In genomic region chr1:64019818-64020217, GRCh38 we compare ENCODE assay signal across 8 cellular contexts.
A peak's percentile ranks its signal among the peaks of the same experiment; 100 is the strongest.
DNase-seq lines count a peak whose midpoint lies in the region; ATAC-seq, FAIRE-seq and TF ChIP-seq lines count a peak whose summit lies in the region.

No MANE protein-coding gene starts in this region.

- no peak overlapping the region for H2AFZ ChIP-seq in keratinocyte (ENCODE audit: control insufficient read depth, low read length)

- TF ChIP-seq POLR2A in vagina (IDR thresholded peaks at IDR 0.05), result no peak

- TF ChIP-seq CTCF in WERI-Rb-1 (IDR thresholded peaks at IDR 0.05; ENCODE audit: low read depth, low read length), result no peak
- TF ChIP-seq CTCF in keratinocyte (optimal IDR thresholded peaks at IDR 0.05 in 1 of 3, IDR thresholded peaks at IDR 0.05 in 1 of 3, conservative IDR thresholded peaks at IDR 0.05 in 1 of 3; ENCODE audit: extremely low read depth in 1 of 3, insufficient read depth in 2 of 3, low read length in 3 of 3), result no peak
- no peak for TF ChIP-seq CTCF in vagina (IDR thresholded peaks at IDR 0.05)

- intact Hi-C loops in vagina (cut with DNase I), result loop anchor here (5.0 kb wide), 1 partner anchor 53 kb away; no protein-coding TSS in a partner anchor

- no peaks in the 10 kb centered on the region for H3K36me3 ChIP-seq in WERI-Rb-1
- no peaks in the 10 kb centered on the region for H3K36me3 ChIP-seq in keratinocyte (ENCODE audit: control insufficient read depth in 2 of 2, extremely low read depth in 1 of 2, insufficient read depth in 2 of 2, low read length in 2 of 2)
- H3K36me3 ChIP-seq in vagina, result no peaks in the 10 kb centered on the region

- H3K79me2 ChIP-seq in keratinocyte (ENCODE audit: control insufficient read depth, insufficient read depth, low read length), result no peaks in the 10 kb centered on the region

- no peaks in the 10 kb centered on the region for H3K9me3 ChIP-seq in WERI-Rb-1 (ENCODE audit: severe bottlenecking)
- no peaks in the 10 kb centered on the region for H3K9me3 ChIP-seq in keratinocyte (ENCODE audit: control insufficient read depth, low read depth, low read length)
- no peaks in the 10 kb centered on the region for H3K9me3 ChIP-seq in vagina

- H3K27ac ChIP-seq in WERI-Rb-1 (no peak overlapping the region), keratinocyte (ENCODE audit: control insufficient read depth, insufficient read depth, low read length) (no peak overlapping the region), vagina (peak overlapping the region; percentile 2)

- H4K20me1 ChIP-seq in keratinocyte (ENCODE audit: control insufficient read depth, extremely low read depth, insufficient read depth, low read length), result no peaks in the 10 kb centered on the region

- no peak overlapping the region for H3K4me2 ChIP-seq in keratinocyte (ENCODE audit: control insufficient read depth, extremely low read depth, insufficient read depth, low read depth, low read length)

- peak; percentile 12 for DNase-seq in WERI-Rb-1
- no peak for DNase-seq in keratinocyte (ENCODE audit: low read depth, low spot score)
- no peak for DNase-seq in vagina (ENCODE audit: extremely low spot score in 2 of 2)
- no peak for DNase-seq in activated effector memory CD4-positive, alpha-beta T cell treated with anti-CD3 and anti-CD28 coated beads, Interleukin-2, amount 50 U/mL, for 16 hours
- no peak for DNase-seq in left lobe of liver (ENCODE audit: low spot score)
- DNase-seq in GDM1 (lab: John Stamatoyannopoulos, UW), result no peak

- H3K27me3 ChIP-seq in WERI-Rb-1 (ENCODE audit: insufficient read depth, low read depth, severe bottlenecking) (no peaks in the 10 kb centered on the region), keratinocyte (ENCODE audit: control insufficient read depth, extremely low read depth, insufficient read depth, low read length) (no peaks in the 10 kb centered on the region), vagina (no peaks in the 10 kb centered on the region)

- ATAC-seq in GM19025 (IDR thresholded peaks at IDR 0.05; ENCODE audit: low read depth, unreplicated experiment), result peak; percentile 55
- peak; percentile 81 for ATAC-seq in HG03159 (IDR thresholded peaks at IDR 0.05; ENCODE audit: unreplicated experiment)
- no peak for ATAC-seq in left lobe of liver

- no peaks in the 10 kb centered on the region for H3K9me1 ChIP-seq in keratinocyte (ENCODE audit: control insufficient read depth, extremely low read depth, insufficient read depth, low read length)

- peak; percentile 26 for FAIRE-seq in keratinocyte (lab: Jason Lieb, UNC)

- H3K4me3 ChIP-seq in WERI-Rb-1 (ENCODE audit: low read depth, low read length) (no peak overlapping the region), keratinocyte (ENCODE audit: control insufficient read depth in 2 of 3, extremely low read depth in 1 of 3, insufficient read depth in 2 of 3, low read depth in 1 of 3, low read length in 3 of 3) (no peak overlapping the region), vagina (peak overlapping the region; percentile 8 to 13)

- H3K9ac ChIP-seq in keratinocyte (ENCODE audit: control insufficient read depth, extremely low read depth, insufficient read depth, low read length), result no peak overlapping the region

- dilution Hi-C loops in keratinocyte (cut with MboI; ENCODE audit: extremely low pct_ligation_motif_present, low sequenced_read_pairs), result no loop called here

- H3K4me1 ChIP-seq in keratinocyte (ENCODE audit: control insufficient read depth, extremely low read depth, insufficient read depth, low read length) (no peaks in the 10 kb centered on the region), vagina (no peaks in the 10 kb centered on the region)

Comparison
In these comparisons a context has a peak if more than half of its experiments do, and no peak if none do; other contexts are left out.
1. H3K4me3 ChIP-seq: peak in vagina (2 of 2); none in WERI-Rb-1 (single experiment) and keratinocyte (0 of 3).